11 cellular contexts compared by ENCODE assay signal in genomic region chr6:62298745-62299392, GRCh38. TPM values are rescaled to one million over a fixed set of nuclear protein-coding genes. Genes with fewer than 3 reads are reported as not detected.
DNase-seq lines count a peak whose midpoint lies in the region; ATAC-seq and TF ChIP-seq lines count a peak whose summit lies in the region.
"Had no signal": no experiment of that assay in that cellular context is flagged by ENCODE, and none has a peak within 500 bp of the region (broad histone marks: within the 10 kb centered on the region; RNA-seq: fewer than 3 reads in every experiment).

No MANE protein-coding gene starts in this region.

- ATAC-seq in GM18858 (IDR thresholded peaks at IDR 0.05; ENCODE audit: unreplicated experiment) (peak; percentile 97), GM21529 (IDR thresholded peaks at IDR 0.05; ENCODE audit: unreplicated experiment) (peak; percentile 92), HG03196 (IDR thresholded peaks at IDR 0.05; ENCODE audit: unreplicated experiment) (peak; percentile 90)

- in situ Hi-C loops in GM23248 (cut with MboI): no loop called here

- no peak for TF ChIP-seq CTCF in SU-DHL-6 (IDR thresholded peaks at IDR 0.05; ENCODE audit: insufficient read depth, low read length, poor library complexity, severe bottlenecking)
- no peak for TF ChIP-seq CTCF in sigmoid colon (IDR thresholded peaks at IDR 0.05)

- H3F3A ChIP-seq in SU-DHL-6 (ENCODE audit: insufficient read depth) (peaks cover 12% of the 10 kb centered on the region; the same call in 1 of the 2 replicates), GM23248 (ENCODE audit: insufficient read depth) (no peaks in the 10 kb centered on the region)

- H2AFZ ChIP-seq in SU-DHL-6 (ENCODE audit: low read depth, low read length, severe bottlenecking): peak overlapping the region; percentile 65
- H2AFZ ChIP-seq in GM23248: no peak overlapping the region

- POLR2A ChIA-PET in HEK293T (lab: Yijun Ruan, JAX): no interaction called here

- H3K27me3 ChIP-seq in SU-DHL-6 (ENCODE audit: low read length) (no peaks in the 10 kb centered on the region), sigmoid colon (no peaks in the 10 kb centered on the region), GM23248 (replicated peaks; ENCODE audit: insufficient read depth) (no peaks in the 10 kb centered on the region)

- CTCF ChIA-PET in HEK293T (lab: Yijun Ruan, JAX): no interaction called here

- H3K9me2 ChIP-seq in SU-DHL-6 (replicated peaks; ENCODE audit: insufficient read depth, low read length) (no peaks in the 10 kb centered on the region), GM23248 (ENCODE audit: insufficient read depth) (peaks cover 5% of the 10 kb centered on the region; the same call in 1 of the 2 replicates)

- H3K36me3 ChIP-seq in SU-DHL-6 (ENCODE audit: low read length) (peaks cover 8% of the 10 kb centered on the region; the same call in 1 of the 2 replicates), sigmoid colon (no peaks in the 10 kb centered on the region), GM23248 (ENCODE audit: low read depth) (no peaks in the 10 kb centered on the region)

- H3K9ac ChIP-seq in SU-DHL-6 (ENCODE audit: low read length): 0 out of 2 replicates have a peak overlapping the region, but pooled peaks have one; percentile 9
- H3K9ac ChIP-seq in GM23248: no peak overlapping the region

- H3K79me2 ChIP-seq in SU-DHL-6 (ENCODE audit: insufficient read depth, low read length) (no peaks in the 10 kb centered on the region), GM23248 (ENCODE audit: insufficient read depth) (no peaks in the 10 kb centered on the region)

- H4K20me1 ChIP-seq in SU-DHL-6 (ENCODE audit: low read depth, low read length) (no peaks in the 10 kb centered on the region), GM23248 (ENCODE audit: insufficient read depth) (no peaks in the 10 kb centered on the region)

- H3K9me3 ChIP-seq in SU-DHL-6 (ENCODE audit: insufficient read depth, low read length): peaks cover 8% of the 10 kb centered on the region; the same call in 1 of the 2 replicates
- no peaks in the 10 kb centered on the region for H3K9me3 ChIP-seq in sigmoid colon
- no peaks in the 10 kb centered on the region for H3K9me3 ChIP-seq in GM23248 (ENCODE audit: low read depth)

- intact Hi-C loops in sigmoid colon (cut with DNase I): no loop called here

- TF ChIP-seq POLR2A in sigmoid colon (IDR thresholded peaks at IDR 0.05): no peak

- TF ChIP-seq EP300 in sigmoid colon (IDR thresholded peaks at IDR 0.05): no peak

- no peak for DNase-seq in HEK293T (ENCODE audit: extremely low spot score)
- no peak for DNase-seq in T-helper 1 cell
- no peak for DNase-seq in sigmoid colon
- DNase-seq in GM23248: no peak
- DNase-seq: activated naive CD4-positive, alpha-beta T cell treated with anti-CD3 and anti-CD28 coated beads for 36 hours; DMS79 treated with DMSO at 0.1 percent for 48 hours had no signal

- H3K4me2 ChIP-seq in SU-DHL-6 (ENCODE audit: low read depth, low read length, poor library complexity, severe bottlenecking) (peak overlapping the region; percentile 81), GM23248 (ENCODE audit: unreplicated experiment) (no peak overlapping the region)

- H3K27ac ChIP-seq in SU-DHL-6 (ENCODE audit: low read depth, low read length) (peak overlapping the region; percentile 92), sigmoid colon (no peak overlapping the region), GM23248 (no peak overlapping the region)

- WGBS in sigmoid colon, 2 donors: 63 to 76% methylated on average over 3 of the region's 3 CpGs
- WGBS in GM23248 (ENCODE audit: low coverage in 1 of 2, low lambda C conversion rate in 2 of 2, missing lambda C conversion rate in 2 of 2), 2 experiments: 6 to 12% methylated on average over 3 of the region's 3 CpGs

- H3K4me3 ChIP-seq in SU-DHL-6 (ENCODE audit: insufficient read depth, low read length, poor library complexity, severe bottlenecking) (peak overlapping the region; percentile 25), sigmoid colon (no peak overlapping the region), GM23248 (no peak overlapping the region)

- H3K4me1 ChIP-seq in sigmoid colon (no peaks in the 10 kb centered on the region), GM23248 (ENCODE audit: insufficient read depth) (no peaks in the 10 kb centered on the region)

TF ChIP-seq in HEK293T, 16 proteins besides CTCF, POLR2A, EP300 and RAD21:
- TF ChIP-seq FOXM1 (IDR thresholded peaks at IDR 0.05; ENCODE audit: borderline replicate concordance) (no peak), ARNT (IDR thresholded peaks at IDR 0.05) (no peak), BHLHE40 (IDR thresholded peaks at IDR 0.05; ENCODE audit: borderline replicate concordance) (no peak), FOXA1 (IDR thresholded peaks at IDR 0.05) (no peak), FOXK2 (IDR thresholded peaks at IDR 0.05) (no peak), CTBP1 (IDR thresholded peaks at IDR 0.05; ENCODE audit: borderline replicate concordance) (no peak), SUZ12 (IDR thresholded peaks at IDR 0.05) (no peak), NFRKB (IDR thresholded peaks at IDR 0.05) (no peak), L3MBTL2 (conservative IDR thresholded peaks at IDR 0.05) (no peak), SP1 (IDR thresholded peaks at IDR 0.05) (no peak), PKNOX1 (IDR thresholded peaks at IDR 0.05) (no peak), TARDBP (IDR thresholded peaks at IDR 0.05) (no peak), HDGF (IDR thresholded peaks at IDR 0.05; ENCODE audit: borderline replicate concordance) (no peak), ZNF384 (IDR thresholded peaks at IDR 0.05) (no peak), LEF1 (IDR thresholded peaks at IDR 0.05; ENCODE audit: borderline replicate concordance) (no peak), ELF4 (IDR thresholded peaks at IDR 0.05) (no peak)

RNA-seq across cellular contexts. Expression of gene KHDRBS2, which starts 12.8 kb away (rescaled TPM):
- under 1 TPM in 3 of 4 donors, not detected in 1; 0.16 to 0.36 (median 0.27) TPM for total RNA-seq in sigmoid colon
- polyA plus RNA-seq in sigmoid colon: under 1 TPM in 2 of 3 donors, not detected in 1; 0.57 to 0.69 TPM
- not detected in 2 replicates for total RNA-seq in GM23248 (2014; rRNA removed; shearing (Covaris generic))
- not detected in 2 replicates for polyA plus RNA-seq in GM23248 (2016; fragmentation: Nextera tagmentation; extraction: Ambion mirVana)
- total RNA-seq: activated naive CD4-positive, alpha-beta T cell treated with anti-CD3 and anti-CD28 coated beads for 36 hours; pulmonary artery endothelial cell had no signal
